In genomic region chr22:40107244-40107643, GRCh38 we compare ENCODE assay signal across 9 cellular contexts.
A peak's percentile ranks its signal among the peaks of the same experiment; 100 is the strongest.
DNase-seq lines count a peak whose midpoint lies in the region; ATAC-seq and TF ChIP-seq lines count a peak whose summit lies in the region.
"Had no signal": no experiment of that assay in that cellular context is flagged by ENCODE, and none has a peak within 500 bp of the region (broad histone marks: within the 10 kb centered on the region; RNA-seq: fewer than 3 reads in every experiment).

No MANE protein-coding gene starts in this region.

- H4K20me1 ChIP-seq in DND-41 (ENCODE audit: insufficient read depth, low read length): peaks cover 31% of the 10 kb centered on the region

- H3K36me3 ChIP-seq in DND-41 (ENCODE audit: insufficient read depth, low read length) (no peaks in the 10 kb centered on the region), endocrine pancreas (ENCODE audit: control insufficient read depth, insufficient read depth, low read length) (no peaks in the 10 kb centered on the region)

- no peak overlapping the region for H2AFZ ChIP-seq in DND-41 (ENCODE audit: low read depth, low read length)

- no peaks in the 10 kb centered on the region for H3K9me3 Mint-ChIP-seq in osteocyte (ENCODE audit: unreplicated experiment)

- no peaks in the 10 kb centered on the region for H3K27me3 ChIP-seq in DND-41 (ENCODE audit: insufficient read depth, low read length, poor library complexity)
- H3K27me3 ChIP-seq in endocrine pancreas (ENCODE audit: control insufficient read depth, insufficient read depth, low read length): no peaks in the 10 kb centered on the region

- H3K79me2 ChIP-seq in DND-41 (ENCODE audit: insufficient read depth, low read length): peaks cover 92% of the 10 kb centered on the region

- H3K4me2 ChIP-seq in DND-41 (ENCODE audit: insufficient read depth, low read length): peak overlapping the region; percentile 67

- H3K9ac ChIP-seq in DND-41 (ENCODE audit: low read depth, low read length) (peak overlapping the region; percentile 34; the same call in 1 of the 2 replicates), endocrine pancreas (ENCODE audit: control insufficient read depth, insufficient read depth, low read length) (no peak overlapping the region)

- intact Hi-C loops in head of caudate nucleus (cut with DNase I): no loop called here

- ATAC-seq in DND-41 (ENCODE audit: insufficient read depth, low read depth) (peak; percentile 72), GM21447 (IDR thresholded peaks at IDR 0.05; ENCODE audit: unreplicated experiment) (no peak), GM19452 (IDR thresholded peaks at IDR 0.05; ENCODE audit: unreplicated experiment) (no peak)

- H3K4me1 ChIP-seq in DND-41 (ENCODE audit: insufficient read depth, low read length): peaks cover 26% of the 10 kb centered on the region
- H3K4me1 ChIP-seq in endocrine pancreas (ENCODE audit: control insufficient read depth, insufficient read depth, low read length): peaks cover 9% of the 10 kb centered on the region

- TF ChIP-seq CTCF in DND-41 (IDR thresholded peaks at IDR 0.05; ENCODE audit: borderline replicate concordance, extremely low read depth, low read length, poor library complexity, severe bottlenecking) (no peak), osteocyte (IDR thresholded peaks at IDR 0.05) (no peak)

- H3K9me3 ChIP-seq in DND-41 (ENCODE audit: insufficient read depth, low read length, severe bottlenecking): no peaks in the 10 kb centered on the region
- H3K9me3 ChIP-seq in endocrine pancreas (ENCODE audit: control insufficient read depth, low read length): no peaks in the 10 kb centered on the region

- H3K36me3 Mint-ChIP-seq in osteocyte (ENCODE audit: unreplicated experiment): no peaks in the 10 kb centered on the region

- DNase-seq in DND-41 (no peak), MV-4-11 (lab: John Stamatoyannopoulos, UW) (peak; percentile 18), osteocyte (ENCODE audit: extremely low spot score, unreplicated experiment) (no peak), SHP77 treated with DMSO at 0.1 percent for 48 hours (lab: John Stamatoyannopoulos, UW) (no peak), head of caudate nucleus (no peak)
- DNase-seq: NCI-H526 treated with DMSO at 0.1 percent for 48 hours had no signal

- peak overlapping the region; percentile 57 for H3K4me3 Mint-ChIP-seq in osteocyte (ENCODE audit: unreplicated experiment)

- H3K27ac ChIP-seq in DND-41 (ENCODE audit: low read length): peak overlapping the region; percentile 58

- H3K27me3 Mint-ChIP-seq in osteocyte (ENCODE audit: unreplicated experiment): no peaks in the 10 kb centered on the region

- H3K4me3 ChIP-seq in DND-41 (ENCODE audit: low read depth in 1 of 2, low read length in 2 of 2) (peak overlapping the region; percentile 13 to 17; a peak in 2 of 4 replicates), endocrine pancreas (ENCODE audit: control insufficient read depth, insufficient read depth, low read length) (peak overlapping the region; percentile 74)

- H3K4me1 Mint-ChIP-seq in osteocyte (ENCODE audit: unreplicated experiment): peaks cover 30% of the 10 kb centered on the region

- peak overlapping the region; percentile 83 for H3K27ac Mint-ChIP-seq in osteocyte (ENCODE audit: unreplicated experiment)
